ENCODE assay signal across 10 cellular contexts in the genomic region with DNA sequence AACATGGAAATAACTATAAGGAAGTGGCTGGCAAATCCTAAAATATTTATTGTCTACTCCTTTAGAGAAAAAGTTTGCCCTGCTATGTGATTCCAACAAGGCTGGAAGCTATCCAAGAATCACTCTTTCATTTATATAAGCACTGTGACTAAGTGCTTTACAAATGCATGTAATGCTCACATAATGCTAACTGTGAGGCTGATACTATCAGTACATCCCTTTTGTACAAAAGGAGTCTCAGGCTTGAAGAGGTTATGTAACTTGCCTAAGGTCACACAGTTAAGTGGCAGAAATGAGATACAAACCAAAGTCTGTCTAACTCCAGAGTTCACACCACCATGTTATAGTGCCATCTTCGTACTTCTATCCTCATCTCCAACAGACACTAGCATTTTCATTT. TPM values are rescaled to one million over a fixed set of nuclear protein-coding genes. Genes with fewer than 3 reads are reported as not detected.
A peak's percentile ranks its signal among the peaks of the same experiment; 100 is the strongest.
DNase-seq lines count a peak whose midpoint lies in the region; TF ChIP-seq lines count a peak whose summit lies in the region.
"Had no signal": no experiment of that assay in that cellular context is flagged by ENCODE, and none has a peak within 500 bp of the region (broad histone marks: within the 10 kb centered on the region; RNA-seq: fewer than 3 reads in every experiment).

No MANE protein-coding gene starts in this region.

- DNase-seq in ELR (ENCODE audit: low read depth), result peak; percentile 95
- DNase-seq in NCI-H460 (ENCODE audit: extremely low read depth, low read depth), result peak; percentile 87
- DNase-seq in dermis microvascular lymphatic vessel endothelial cell (ENCODE audit: low read depth in 2 of 2), result peak; percentile 42 to 87
- peak; percentile 72 for DNase-seq in pulmonary artery endothelial cell (ENCODE audit: low read depth, low spot score)
- DNase-seq in spleen, result no peak
- DNase-seq in COR-L47 (lab: John Stamatoyannopoulos, UW), result no peak
- DNase-seq in T1000 (lab: John Stamatoyannopoulos, UW), result no peak
- DNase-seq: GF-D8, midbrain had no signal

- no peaks in the 10 kb centered on the region for H3K4me1 ChIP-seq in spleen
- H3K4me1 ChIP-seq: ascending aorta had no signal

- no peak for TF ChIP-seq POLR2A in spleen (IDR thresholded peaks at IDR 0.05)

- peaks cover 0 to 100% (median 62%) of the 10 kb centered on the region in 6 donors for H3K36me3 ChIP-seq in spleen

- TF ChIP-seq CTCF in spleen (IDR thresholded peaks at IDR 0.05 in 8 of 11, conservative IDR thresholded peaks at IDR 0.05 in 3 of 11), result no peak

- H3K9me3 ChIP-seq in spleen, result no peaks in the 10 kb centered on the region
- H3K9me3 ChIP-seq: ascending aorta had no signal

- 95 to 100% (median 98%) methylated on average over 1 of the region's 1 CpG for WGBS in spleen, 5 donors

- no peak overlapping the region for H3K4me3 ChIP-seq in spleen
- H3K4me3 ChIP-seq: ascending aorta had no signal

- H3K27ac ChIP-seq in spleen, result no peak overlapping the region
- H3K27ac ChIP-seq: ascending aorta had no signal

- no peaks in the 10 kb centered on the region for H3K27me3 ChIP-seq in spleen (replicated peaks in 1 of 7)
- H3K27me3 ChIP-seq: ascending aorta had no signal

- intact Hi-C loops in spleen (cut with DNase I; ENCODE audit: low total_unique reads), result no loop called here

RNA-seq across cellular contexts. Expression of a gene that starts 17.0 kb away (rescaled TPM):
- total RNA-seq in NCI-H460 (2014; rRNA removed; shearing (Covaris generic)), result 31.9 and 33.1 TPM in 2 replicates
- polyA plus RNA-seq in NCI-H460 (2014; cell fraction: nucleus; rRNA removed), result 31.0 and 46.2 TPM in 2 replicates
- 24.6 and 24.9 TPM in 2 replicates for total RNA-seq in dermis microvascular lymphatic vessel endothelial cell
- total RNA-seq in pulmonary artery endothelial cell, result 31.7 and 43.4 TPM in 2 replicates
- 10 to 100 TPM; 28.1 to 61.9 (median 37.6) TPM for total RNA-seq in spleen
- polyA plus RNA-seq in spleen, result 10 to 100 TPM; 11.0 to 12.4 (median 11.2) TPM

Comparison
In these comparisons a context has a peak if more than half of its experiments do, and no peak if none do; other contexts are left out.
1. DNase-seq: peak in ELR (single experiment), NCI-H460 (single experiment), dermis microvascular lymphatic vessel endothelial cell (2 of 2) and pulmonary artery endothelial cell (single experiment); none in spleen (single experiment), COR-L47 (single experiment) and T1000 (single experiment).